ENCODE assay signal across 8 cellular contexts in genomic region chr1:23824711-23825075, GRCh38. TPM values are rescaled to one million over a fixed set of nuclear protein-coding genes. Genes with fewer than 3 reads are reported as not detected.
DNase-seq lines count a peak whose midpoint lies in the region; ATAC-seq and TF ChIP-seq lines count a peak whose summit lies in the region.

No MANE protein-coding gene starts in this region.

- H4K20me1 ChIP-seq in DOHH2 (ENCODE audit: control insufficient read depth, insufficient read depth, low read depth, low read length), result no peaks in the 10 kb centered on the region

- TF ChIP-seq CTCF in DOHH2 (IDR thresholded peaks at IDR 0.05; ENCODE audit: low read depth, low read length, poor library complexity, severe bottlenecking) (no peak), RWPE1 (conservative IDR thresholded peaks at IDR 0.05; ENCODE audit: low read depth) (no peak), fibroblast of mammary gland (conservative IDR thresholded peaks at IDR 0.05; ENCODE audit: control insufficient read depth, insufficient read depth, low read depth, low read length) (no peak)

- H3K36me3 ChIP-seq in DOHH2 (ENCODE audit: control insufficient read depth, low read length), result peaks cover 3% of the 10 kb centered on the region; the same call in 1 of the 2 replicates
- H3K36me3 ChIP-seq in trophoblast cell (ENCODE audit: control insufficient read depth in 1 of 2, insufficient read depth in 2 of 2, low read length in 2 of 2), result no peaks in the 10 kb centered on the region

- H3K14ac ChIP-seq in trophoblast cell (ENCODE audit: low read length), result peak overlapping the region; percentile 94

- peak overlapping the region; percentile 100 for H3K9ac ChIP-seq in trophoblast cell (ENCODE audit: low read length)

- H3K9me2 ChIP-seq in DOHH2 (replicated peaks; ENCODE audit: control insufficient read depth, low read length), result no peaks in the 10 kb centered on the region

- no peak overlapping the region for H2AK5ac ChIP-seq in trophoblast cell (ENCODE audit: low read length)

- CTCF ChIA-PET in RWPE1 (lab: Yijun Ruan, JAX), result interaction anchor here (0.6 to 0.7 kb wide), 2 partner anchors 9 to 246 kb away, joined by 3 to 4 read pairs; no protein-coding TSS in a partner anchor

- H3K23ac ChIP-seq in trophoblast cell (ENCODE audit: low read length), result no peak overlapping the region

- peak overlapping the region; percentile 71 for H3K4ac ChIP-seq in trophoblast cell (ENCODE audit: low read depth, low read length)

- DNase-seq in RWPE1 (ENCODE audit: low spot score) (no peak), fibroblast of mammary gland (ENCODE audit: low read depth) (no peak), trophoblast cell (no peak), DMS153 (lab: John Stamatoyannopoulos, UW) (no peak)
- no peak for DNase-seq in activated CD4-positive, CD25-positive, alpha-beta regulatory T cell (lab: John Stamatoyannopoulos, UW)

- peaks cover 15% of the 10 kb centered on the region for H3K79me2 ChIP-seq in DOHH2 (ENCODE audit: control insufficient read depth, low read length)
- H3K79me2 ChIP-seq in trophoblast cell (ENCODE audit: control insufficient read depth, insufficient read depth, low read length, poor library complexity), result peaks cover 3% of the 10 kb centered on the region

- H3K27ac ChIP-seq in DOHH2 (ENCODE audit: low read depth, low read length), result peak overlapping the region; percentile 41; the same call in 1 of the 2 replicates
- H3K27ac ChIP-seq in RWPE1, result peak overlapping the region; percentile 86
- H3K27ac ChIP-seq in trophoblast cell (ENCODE audit: low read depth, low read length), result peak overlapping the region; percentile 77

- H4K12ac ChIP-seq in trophoblast cell (ENCODE audit: low read depth, low read length), result peak overlapping the region; percentile 88

- peak overlapping the region; percentile 91 for H3K18ac ChIP-seq in trophoblast cell (ENCODE audit: low read length)

- peak overlapping the region; percentile 68 for H2AFZ ChIP-seq in trophoblast cell (ENCODE audit: insufficient read depth, low read length, poor library complexity)

- H4K8ac ChIP-seq in trophoblast cell (ENCODE audit: low read depth, low read length), result peak overlapping the region; percentile 95

- H2BK12ac ChIP-seq in trophoblast cell (ENCODE audit: low read length), result no peak overlapping the region

- peak overlapping the region; percentile 96 for H3K4me3 ChIP-seq in DOHH2 (ENCODE audit: low read length)
- peak overlapping the region; percentile 98 for H3K4me3 ChIP-seq in fibroblast of mammary gland (ENCODE audit: control insufficient read depth, low read depth, low read length)
- peak overlapping the region; percentile 98 for H3K4me3 ChIP-seq in trophoblast cell (ENCODE audit: low read depth, low read length)

- peak overlapping the region; percentile 87 for H3K4me2 ChIP-seq in DOHH2 (ENCODE audit: low read length)
- peak overlapping the region; percentile 85 for H3K4me2 ChIP-seq in trophoblast cell (ENCODE audit: low read length)

- H3K9me3 ChIP-seq in DOHH2 (ENCODE audit: control insufficient read depth, insufficient read depth, low read length) (no peaks in the 10 kb centered on the region), trophoblast cell (ENCODE audit: insufficient read depth, low read depth, low read length) (no peaks in the 10 kb centered on the region)

- no peaks in the 10 kb centered on the region for H3K27me3 ChIP-seq in DOHH2 (ENCODE audit: control insufficient read depth, low read length)
- no peaks in the 10 kb centered on the region for H3K27me3 ChIP-seq in trophoblast cell (ENCODE audit: insufficient read depth, low read length)

- peak overlapping the region; percentile 93 for H4K91ac ChIP-seq in trophoblast cell (ENCODE audit: low read depth, low read length)

- ATAC-seq in GM18858 (IDR thresholded peaks at IDR 0.05; ENCODE audit: unreplicated experiment) (no peak), GM21367 (IDR thresholded peaks at IDR 0.05; ENCODE audit: unreplicated experiment) (no peak)

- no peak overlapping the region for H2BK120ac ChIP-seq in trophoblast cell (ENCODE audit: insufficient read depth, low read length, poor library complexity)

- peak overlapping the region; percentile 64 for H2BK5ac ChIP-seq in trophoblast cell (ENCODE audit: low read depth, low read length, poor library complexity)

- POLR2A ChIA-PET in RWPE1 (lab: Yijun Ruan, JAX; ENCODE audit: low non-redundant PET), result interaction anchor here (1.4 kb wide), 1 partner anchor 10 kb away, joined by 4 read pairs; no protein-coding TSS in a partner anchor

- WGBS in trophoblast cell (ENCODE audit: extremely low coverage, insufficient coverage, insufficient read length), result no CpG with 5 or more reads among the region's 8 CpGs

- peaks cover 6% of the 10 kb centered on the region; the same call in 1 of the 2 replicates for H3F3A ChIP-seq in DOHH2 (ENCODE audit: control insufficient read depth, insufficient read depth)

- H3K79me1 ChIP-seq in trophoblast cell (ENCODE audit: low read length), result peaks cover 4% of the 10 kb centered on the region

- peaks cover 25% of the 10 kb centered on the region for H3K4me1 ChIP-seq in DOHH2 (ENCODE audit: control insufficient read depth, low read length)
- H3K4me1 ChIP-seq in trophoblast cell (ENCODE audit: control insufficient read depth in 1 of 2, insufficient read depth in 2 of 2, low read length in 2 of 2), result no peaks in the 10 kb centered on the region

RNA-seq across cellular contexts. Expression of gene HMGCL, which starts 0.5 kb away (rescaled TPM):
- polyA plus RNA-seq in trophoblast cell (2013), result 15.7 and 16.7 TPM in 2 replicates

RNA-seq across cellular contexts. Expression of gene GALE, which starts 24.1 kb away (rescaled TPM):
- polyA plus RNA-seq in trophoblast cell (2013), result 48.7 and 50.7 TPM in 2 replicates

RNA-seq across cellular contexts. Expression of gene LYPLA2, which starts 33.7 kb away (rescaled TPM):
- polyA plus RNA-seq in trophoblast cell (2013), result 97.8 and 104 TPM in 2 replicates

RNA-seq across cellular contexts. Expression of gene FUCA1, which starts 43.4 kb away (rescaled TPM):
- 3.6 and 3.7 TPM in 2 replicates for polyA plus RNA-seq in trophoblast cell (2013)

RNA-seq across cellular contexts. Expression of gene PITHD1, which starts 46.5 kb away (rescaled TPM):
- polyA plus RNA-seq in trophoblast cell (2013), result 21.1 TPM in 2 replicates
